In genomic region chr11:36509265-36509664, GRCh38 we compare ENCODE assay signal across 8 cellular contexts. TPM values are rescaled to one million over a fixed set of nuclear protein-coding genes. Genes with fewer than 3 reads are reported as not detected.
DNase-seq lines count a peak whose midpoint lies in the region; ATAC-seq and TF ChIP-seq lines count a peak whose summit lies in the region.

No MANE protein-coding gene starts in this region.

- no peaks in the 10 kb centered on the region for H3K9me3 ChIP-seq in muscle layer of colon (ENCODE audit: low read length)
- H3K9me3 ChIP-seq in uterus = no peaks in the 10 kb centered on the region

- TF ChIP-seq CTCF in VCaP (conservative IDR thresholded peaks at IDR 0.05) (no peak), epithelial cell of esophagus (IDR thresholded peaks at IDR 0.05; ENCODE audit: insufficient read depth, low read depth, low read length, missing control alignments) (no peak), uterus (IDR thresholded peaks at IDR 0.05) (no peak)

- ATAC-seq in HG03342 (IDR thresholded peaks at IDR 0.05; ENCODE audit: unreplicated experiment) = peak; percentile 27

- peak overlapping the region; percentile 98 for H3K4me3 ChIP-seq in epithelial cell of esophagus (ENCODE audit: low read length)
- peak overlapping the region; percentile 78 to 92 for H3K4me3 ChIP-seq in muscle layer of colon (ENCODE audit: low read depth in 1 of 2, low read length in 2 of 2)
- H3K4me3 ChIP-seq in uterus = peak overlapping the region; percentile 81 to 85

- peak overlapping the region; percentile 82 for H3K9ac ChIP-seq in muscle layer of colon (ENCODE audit: low read length)

- peaks cover 3% of the 10 kb centered on the region for H3K36me3 ChIP-seq in muscle layer of colon (ENCODE audit: insufficient read depth, low read length)
- no peaks in the 10 kb centered on the region for H3K36me3 ChIP-seq in uterus

- H3K4me1 ChIP-seq in muscle layer of colon (ENCODE audit: insufficient read depth, low read length) (peaks cover 10% of the 10 kb centered on the region), uterus (peaks cover 0 to 10% of the 10 kb centered on the region in 2 donors)

- peak; percentile 10 for DNase-seq in SIG-M5 treated with dmso at 0.1 percent for 504 hours (lab: John Stamatoyannopoulos, UW; ENCODE audit: unreplicated experiment)
- no peak for DNase-seq in SIG-M5 (lab: John Stamatoyannopoulos, UW)
- DNase-seq in epithelial cell of esophagus (ENCODE audit: low read depth) = peak; percentile 29
- DNase-seq in uterus = no peak
- no peak for DNase-seq in posterior vena cava (ENCODE audit: low spot score)

- H3K27ac ChIP-seq in VCaP (peak overlapping the region; percentile 77), muscle layer of colon (ENCODE audit: low read depth, low read length) (peak overlapping the region; percentile 76), uterus (peak overlapping the region; percentile 85 to 90)

- H3K27me3 ChIP-seq in muscle layer of colon (ENCODE audit: control insufficient read depth in 1 of 2, insufficient read depth in 2 of 2, low read length in 2 of 2) (no peaks in the 10 kb centered on the region), uterus (no peaks in the 10 kb centered on the region)

- intact Hi-C loops in uterus (cut with DNase I; ENCODE audit: low total_unique reads) (no loop called here), posterior vena cava (cut with DNase I) (no loop called here)

- no peak for TF ChIP-seq POLR2A in uterus (IDR thresholded peaks at IDR 0.05)

RNA-seq across cellular contexts. Expression of gene TRAF6, which starts 0.8 kb away (rescaled TPM):
- total RNA-seq in uterus (10 to 100 TPM in 3 of 4 donors, 1 to 10 TPM in 1; 5.1 to 22.6 (median 16.2) TPM), posterior vena cava (10 to 100 TPM; 13.9 to 16.0 TPM)

RNA-seq across cellular contexts. Expression of gene RAG1, which starts 58.5 kb away (rescaled TPM):
- total RNA-seq in uterus (1 to 10 TPM in 1 of 4 donors, under 1 TPM in 3; 0.26 to 3.5 (median 0.78) TPM), posterior vena cava (1 to 10 TPM in 1 of 2 donors, under 1 TPM in 1; 0.28 to 1.1 TPM)

Comparison
In these comparisons a context has a peak if more than half of its experiments do, and no peak if none do; other contexts are left out.
1. DNase-seq: peak in SIG-M5 treated with dmso at 0.1 percent for 504 hours (single experiment) and epithelial cell of esophagus (single experiment); none in SIG-M5 (single experiment), uterus (0 of 2) and posterior vena cava (single experiment).
2. Peak in every context shown above with its lines, with median percentiles within 50 percentile points of each other: H3K27ac ChIP-seq and H3K4me3 ChIP-seq.